In genomic region chr1:84355556-84355955, GRCh38 we compare ENCODE assay signal across 9 cellular contexts. TPM values are rescaled to one million over a fixed set of nuclear protein-coding genes. Genes with fewer than 3 reads are reported as not detected.
"Had no signal": no experiment of that assay in that cellular context is flagged by ENCODE, and none has a peak within 500 bp of the region (broad histone marks: within the 10 kb centered on the region; RNA-seq: fewer than 3 reads in every experiment).

No MANE protein-coding gene starts in this region.

- H2AFZ ChIP-seq: GM23248 had no signal

- ATAC-seq: HepG2 had no signal

- H3K4me1 ChIP-seq: HAP-1 had no signal

- H3K9me3 ChIP-seq: HAP-1 had no signal

- DNase-seq: GM23248, GOT3, H7 had no signal

- H3K4me3 ChIP-seq: GM23248, HAP-1 had no signal

- H3K9ac ChIP-seq: GM23248 had no signal

- H3K36me3 ChIP-seq: HAP-1 had no signal

- H3K27ac ChIP-seq: GM23248, HL-60 had no signal

RNA-seq across cellular contexts. Expression of gene DNASE2B, which starts 42.7 kb away (rescaled TPM):
- total RNA-seq: GM23248, H4, HepG2, HT1080 had no signal
- polyA plus RNA-seq: GM23248, HepG2, IgD-negative memory B cell had no signal

RNA-seq across cellular contexts. Expression of gene SAMD13, which starts 54.0 kb away (rescaled TPM):
- polyA plus RNA-seq: IgD-negative memory B cell had no signal
